In the genomic region with DNA sequence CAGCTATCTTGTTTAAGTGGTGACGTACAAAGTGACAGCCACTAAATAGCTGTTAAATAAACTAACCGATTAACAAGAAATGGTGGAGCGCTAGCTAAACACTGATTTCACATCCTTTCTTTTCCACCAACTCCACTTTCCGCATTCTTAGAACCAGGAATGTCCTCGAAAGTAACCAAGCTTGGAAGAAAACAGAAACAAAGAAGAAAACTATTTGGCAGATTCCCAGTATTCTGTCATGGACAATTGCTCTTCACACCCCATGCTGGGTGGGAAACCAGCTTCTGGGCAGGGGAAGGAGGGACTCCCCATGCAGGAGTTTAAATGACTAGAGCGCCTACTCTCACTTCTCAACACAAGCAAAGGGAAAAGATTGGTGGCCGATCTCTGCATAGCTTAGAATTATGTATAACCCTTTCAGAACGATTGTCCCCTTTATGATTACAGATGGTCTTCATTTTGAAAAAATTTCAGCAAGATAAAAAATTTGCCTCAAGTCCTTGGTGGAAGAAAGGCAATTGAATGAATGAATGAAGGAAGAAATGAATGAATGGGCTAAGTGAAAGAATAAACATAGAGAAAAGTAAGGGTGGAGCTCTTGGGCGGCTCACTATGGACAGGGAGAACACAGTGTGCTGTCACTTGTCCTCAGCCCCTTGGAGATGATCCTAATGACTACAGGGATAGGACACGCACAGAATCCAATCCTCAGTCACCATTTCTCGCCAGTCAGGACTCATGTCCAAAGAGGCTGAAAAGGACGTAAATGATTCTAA, we compare ENCODE assay signal across 12 cellular contexts.
DNase-seq lines count a peak whose midpoint lies in the region; ATAC-seq and TF ChIP-seq lines count a peak whose summit lies in the region.
"Had no signal": no experiment of that assay in that cellular context is flagged by ENCODE, and none has a peak within 500 bp of the region (broad histone marks: within the 10 kb centered on the region; RNA-seq: fewer than 3 reads in every experiment).

No MANE protein-coding gene starts in this region.

- H3K27me3 Mint-ChIP-seq in stimulated activated naive CD8-positive, alpha-beta T cell treated with anti-CD3 and anti-CD28 coated beads, Interleukin-15, Interleukin-2, amounts not matched to agents 100 ng/mL and 50 ng/mL, for 24 hours, result no peaks in the 10 kb centered on the region
- H3K27me3 Mint-ChIP-seq in activated CD8-positive, alpha-beta T cell treated with anti-CD3 and anti-CD28 coated beads, Interleukin-2, amount 10 ng/mL, durations not matched to agents 7 days and 5 days (ENCODE audit: low read depth), result peaks cover 2% of the 10 kb centered on the region

- DNase-seq in stimulated activated naive CD8-positive, alpha-beta T cell treated with anti-CD3 and anti-CD28 coated beads, Interleukin-15, Interleukin-2, amounts not matched to agents 100 U/mL and 50 U/mL, for 24 hours, result no peak
- no peak for DNase-seq in activated CD8-positive, alpha-beta T cell treated with anti-CD3 and anti-CD28 coated beads, Interleukin-2, amount 10 ng/mL, durations not matched to agents 7 days and 5 days
- DNase-seq in lower lobe of right lung (no peak), SK-N-DZ (ENCODE audit: low spot score) (no peak), GM10266 (ENCODE audit: extremely low spot score) (no peak)
- no peak for DNase-seq in activated CD4-positive, CD25-positive, alpha-beta regulatory T cell treated with anti-CD3 and anti-CD28 coated beads, Interleukin-2, amount 50 U/mL, for 72 hours
- DNase-seq: BE2C, H9, NCI-H187 had no signal

- CTCF ChIA-PET in activated CD8-positive, alpha-beta T cell treated with anti-CD3 and anti-CD28 coated beads, Interleukin-2, amount 10 ng/mL, durations not matched to agents 7 days and 5 days (lab: Charles Lee), result interaction anchor here (0.7 to 4.4 kb wide), 19 partner anchors 9 to 238 kb away, joined by 3 to 26 read pairs (median 3); a partner anchor contains a TSS

- intact Hi-C loops in lower lobe of right lung (cut with DNase I), result no loop called here

- peak overlapping the region; percentile 87 for H3K27ac ChIP-seq in lower lobe of right lung
- H3K27ac ChIP-seq: ascending aorta had no signal

- peaks cover 24% of the 10 kb centered on the region for H3K36me3 Mint-ChIP-seq in stimulated activated naive CD8-positive, alpha-beta T cell treated with anti-CD3 and anti-CD28 coated beads, Interleukin-15, Interleukin-2, amounts not matched to agents 100 ng/mL and 50 ng/mL, for 24 hours (ENCODE audit: low read depth)
- H3K36me3 Mint-ChIP-seq in activated CD8-positive, alpha-beta T cell treated with anti-CD3 and anti-CD28 coated beads, Interleukin-2, amount 10 ng/mL, durations not matched to agents 7 days and 5 days (ENCODE audit: low read depth), result peaks cover 45% of the 10 kb centered on the region

- H3K4me3 Mint-ChIP-seq in stimulated activated naive CD8-positive, alpha-beta T cell treated with anti-CD3 and anti-CD28 coated beads, Interleukin-15, Interleukin-2, amounts not matched to agents 100 ng/mL and 50 ng/mL, for 24 hours, result peak overlapping the region; percentile 83
- H3K4me3 Mint-ChIP-seq in activated CD8-positive, alpha-beta T cell treated with anti-CD3 and anti-CD28 coated beads, Interleukin-2, amount 10 ng/mL, durations not matched to agents 7 days and 5 days, result peak overlapping the region; percentile 91
- H3K4me3 Mint-ChIP-seq: H9 had no signal

- peaks cover 4% of the 10 kb centered on the region for H3K9me3 Mint-ChIP-seq in stimulated activated naive CD8-positive, alpha-beta T cell treated with anti-CD3 and anti-CD28 coated beads, Interleukin-15, Interleukin-2, amounts not matched to agents 100 ng/mL and 50 ng/mL, for 24 hours
- H3K9me3 Mint-ChIP-seq in activated CD8-positive, alpha-beta T cell treated with anti-CD3 and anti-CD28 coated beads, Interleukin-2, amount 10 ng/mL, durations not matched to agents 7 days and 5 days (ENCODE audit: insufficient read depth), result no peaks in the 10 kb centered on the region

- H3K4me3 ChIP-seq in lower lobe of right lung, result peak overlapping the region; percentile 47

- ATAC-seq in stimulated activated naive CD8-positive, alpha-beta T cell treated with anti-CD3 and anti-CD28 coated beads, Interleukin-15, Interleukin-2, amounts not matched to agents 100 U/mL and 50 U/mL, for 24 hours, result no peak
- no peak for ATAC-seq in activated CD8-positive, alpha-beta T cell treated with anti-CD3 and anti-CD28 coated beads, Interleukin-2, amount 10 ng/mL, durations not matched to agents 7 days and 5 days
- peak; percentile 27 to 34 for ATAC-seq in lower lobe of right lung
- ATAC-seq in HG03159 (IDR thresholded peaks at IDR 0.05; ENCODE audit: unreplicated experiment), result no peak

- peak overlapping the region; percentile 94 for H3K27ac Mint-ChIP-seq in stimulated activated naive CD8-positive, alpha-beta T cell treated with anti-CD3 and anti-CD28 coated beads, Interleukin-15, Interleukin-2, amounts not matched to agents 100 ng/mL and 50 ng/mL, for 24 hours
- peak overlapping the region; percentile 96 for H3K27ac Mint-ChIP-seq in activated CD8-positive, alpha-beta T cell treated with anti-CD3 and anti-CD28 coated beads, Interleukin-2, amount 10 ng/mL, durations not matched to agents 7 days and 5 days

- no peaks in the 10 kb centered on the region for H3K9me3 ChIP-seq in lower lobe of right lung
- H3K9me3 ChIP-seq: ascending aorta, BE2C had no signal

- H3K4me1 ChIP-seq in lower lobe of right lung, result peaks cover 54% of the 10 kb centered on the region
- H3K4me1 ChIP-seq: BE2C had no signal

- H3K36me3 ChIP-seq in lower lobe of right lung, result no peaks in the 10 kb centered on the region
- H3K36me3 ChIP-seq: ascending aorta, BE2C had no signal

- POLR2A ChIA-PET in activated CD8-positive, alpha-beta T cell treated with anti-CD3 and anti-CD28 coated beads, Interleukin-2, amount 10 ng/mL, durations not matched to agents 7 days and 5 days (lab: Charles Lee), result interaction anchor here (0.5 to 3.8 kb wide), 23 partner anchors 8 to 191 kb away, joined by 3 to 29 read pairs (median 4); a partner anchor contains a TSS

- no peaks in the 10 kb centered on the region for H3K27me3 ChIP-seq in lower lobe of right lung (ENCODE audit: low read depth)
- H3K27me3 ChIP-seq: ascending aorta, BE2C had no signal

- peaks cover 75% of the 10 kb centered on the region for H3K4me1 Mint-ChIP-seq in stimulated activated naive CD8-positive, alpha-beta T cell treated with anti-CD3 and anti-CD28 coated beads, Interleukin-15, Interleukin-2, amounts not matched to agents 100 ng/mL and 50 ng/mL, for 24 hours (ENCODE audit: low read depth)
- H3K4me1 Mint-ChIP-seq in activated CD8-positive, alpha-beta T cell treated with anti-CD3 and anti-CD28 coated beads, Interleukin-2, amount 10 ng/mL, durations not matched to agents 7 days and 5 days (ENCODE audit: low read depth), result peaks cover 50% of the 10 kb centered on the region

- TF ChIP-seq CTCF in lower lobe of right lung (IDR thresholded peaks at IDR 0.05) (no peak), GM10266 (IDR thresholded peaks at IDR 0.05; ENCODE audit: control insufficient read depth, insufficient read depth, low read depth, missing control alignments) (no peak)

Comparison
In these comparisons a context has a peak if more than half of its experiments do, and no peak if none do; other contexts are left out.
1. ATAC-seq: peak in lower lobe of right lung (2 of 2); none in stimulated activated naive CD8-positive, alpha-beta T cell treated with anti-CD3 and anti-CD28 coated beads, Interleukin-15, Interleukin-2, amounts not matched to agents 100 U/mL and 50 U/mL, for 24 hours (single experiment), activated CD8-positive, alpha-beta T cell treated with anti-CD3 and anti-CD28 coated beads, Interleukin-2, amount 10 ng/mL, durations not matched to agents 7 days and 5 days (single experiment) and HG03159 (single experiment).